Comparison of ENCODE assay signal across 9 cellular contexts in the genomic region with DNA sequence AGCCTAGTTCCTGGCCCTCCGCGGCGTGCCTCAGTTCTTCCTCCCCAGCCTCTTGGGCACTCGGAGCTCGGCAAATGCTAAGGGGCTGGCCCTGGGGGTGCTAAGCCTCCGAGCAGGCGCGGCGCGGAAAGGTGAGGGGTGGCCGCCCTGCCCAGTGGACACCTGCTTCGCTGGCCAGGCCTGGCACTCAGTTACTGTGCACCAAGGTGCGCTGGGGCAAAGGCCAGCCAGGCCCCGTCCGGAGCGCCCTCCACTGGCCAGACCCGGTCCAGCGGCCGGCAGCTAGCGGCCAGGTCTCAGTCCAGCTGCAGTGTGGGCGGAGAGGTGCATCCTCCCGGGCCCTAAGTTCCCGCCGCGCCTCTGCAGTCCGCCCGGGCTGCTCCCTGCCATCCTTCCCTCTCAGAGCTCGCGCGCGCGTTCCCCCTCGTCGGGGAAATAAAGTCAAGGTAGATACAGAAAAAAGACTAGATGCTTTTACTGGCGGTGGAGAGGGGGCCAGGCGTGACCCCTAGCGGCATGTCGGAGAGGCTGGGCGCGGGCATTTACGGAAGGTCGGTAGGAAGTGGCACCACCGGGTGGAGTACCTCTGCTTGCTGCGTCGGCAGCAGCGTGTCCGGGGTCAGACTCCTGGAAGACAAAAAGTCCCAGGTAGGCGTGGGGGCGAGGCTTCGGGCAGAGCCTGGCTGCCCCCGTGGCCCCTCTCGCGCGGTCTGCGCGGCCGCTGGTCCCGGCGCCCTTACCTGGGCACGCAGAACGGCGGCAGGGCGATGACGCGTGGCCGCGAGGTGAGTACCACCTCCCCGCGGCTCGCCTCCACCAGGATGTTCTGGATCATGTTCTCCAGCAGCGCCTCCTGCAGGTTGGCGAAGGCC. TPM values are rescaled to one million over a fixed set of nuclear protein-coding genes. Genes with fewer than 3 reads are reported as not detected.
A peak's percentile ranks its signal among the peaks of the same experiment; 100 is the strongest.
DNase-seq lines count a peak whose midpoint lies in the region; ATAC-seq and TF ChIP-seq lines count a peak whose summit lies in the region.
"Had no signal": no experiment of that assay in that cellular context is flagged by ENCODE, and none has a peak within 500 bp of the region (broad histone marks: within the 10 kb centered on the region; RNA-seq: fewer than 3 reads in every experiment).

No MANE protein-coding gene starts in this region.

- H3K4me3 Mint-ChIP-seq in progenitor cell of endocrine pancreas (ENCODE audit: low read depth), result peak overlapping the region; percentile 68
- no peak overlapping the region for H3K4me3 Mint-ChIP-seq in activated T-helper 1 cell treated with anti-CD3 and anti-CD28 coated beads, Interleukin-12 subunit alpha, Interleukin-12 subunit beta, Interleukin-2, Interleukin-4 antibody, amounts not matched to agents 30 ng/mL and 10 ng/mL and 1 ng/mL, durations not matched to agents 14 hours and 24 hours and 36 hours

- H3K36me3 Mint-ChIP-seq in progenitor cell of endocrine pancreas (ENCODE audit: insufficient read depth), result no peaks in the 10 kb centered on the region
- H3K36me3 Mint-ChIP-seq in activated T-helper 1 cell treated with anti-CD3 and anti-CD28 coated beads, Interleukin-12 subunit alpha, Interleukin-12 subunit beta, Interleukin-2, Interleukin-4 antibody, amounts not matched to agents 30 ng/mL and 10 ng/mL and 1 ng/mL, durations not matched to agents 14 hours and 24 hours and 36 hours (ENCODE audit: low read depth), result no peaks in the 10 kb centered on the region

- in situ Hi-C loops in G401 (cut with HindIII; ENCODE audit: low sequenced_read_pairs), result no loop called here

- peaks cover 63% of the 10 kb centered on the region for H3K27me3 Mint-ChIP-seq in progenitor cell of endocrine pancreas
- peaks cover 53% of the 10 kb centered on the region for H3K27me3 Mint-ChIP-seq in activated T-helper 1 cell treated with anti-CD3 and anti-CD28 coated beads, Interleukin-12 subunit alpha, Interleukin-12 subunit beta, Interleukin-2, Interleukin-4 antibody, amounts not matched to agents 30 ng/mL and 10 ng/mL and 1 ng/mL, durations not matched to agents 14 hours and 24 hours and 36 hours (ENCODE audit: insufficient read depth)

- intact Hi-C loops in activated T-helper 1 cell treated with anti-CD3 and anti-CD28 coated beads, Interleukin-12 subunit alpha, Interleukin-12 subunit beta, Interleukin-2, Interleukin-4 antibody, amounts not matched to agents 30 ng/mL and 10 ng/mL and 1 ng/mL, durations not matched to agents 14 hours and 24 hours and 36 hours (cut with micrococcal nuclease), result loop anchor here (1.0 to 5.0 kb wide), 2 partner anchors 22 to 60 kb away; a partner anchor contains a TSS

- DNase-seq in G401 (ENCODE audit: low spot score) (peak; percentile 29), NCI-H2029 (lab: John Stamatoyannopoulos, UW) (peak; percentile 76), activated T-cell treated with anti-CD3 and anti-CD28 coated beads for 48 hours (ENCODE audit: low read depth) (peak; percentile 58), fibroblast of mammary gland (ENCODE audit: low read depth) (peak; percentile 30), progenitor cell of endocrine pancreas (ENCODE audit: low spot score, unreplicated experiment) (peak; percentile 78), A172 (ENCODE audit: low spot score) (no peak)
- no peak for DNase-seq in activated T-helper 1 cell treated with anti-CD3 and anti-CD28 coated beads, Interleukin-12 subunit alpha, Interleukin-12 subunit beta, Interleukin-2, Interleukin-4 antibody, amounts not matched to agents 30 ng/mL and 10 ng/mL and 1 ng/mL, durations not matched to agents 14 hours and 24 hours and 36 hours (ENCODE audit: low spot score)

- no peak for ATAC-seq in HG02763 (IDR thresholded peaks at IDR 0.05; ENCODE audit: unreplicated experiment)

- peak overlapping the region; percentile 77 for H3K27ac Mint-ChIP-seq in progenitor cell of endocrine pancreas
- no peak overlapping the region for H3K27ac Mint-ChIP-seq in activated T-helper 1 cell treated with anti-CD3 and anti-CD28 coated beads, Interleukin-12 subunit alpha, Interleukin-12 subunit beta, Interleukin-2, Interleukin-4 antibody, amounts not matched to agents 30 ng/mL and 10 ng/mL and 1 ng/mL, durations not matched to agents 14 hours and 24 hours and 36 hours

- no peak overlapping the region for H3K4me3 ChIP-seq in fibroblast of mammary gland (ENCODE audit: control insufficient read depth, low read depth, low read length)
- H3K4me3 ChIP-seq: SK-N-MC had no signal

- H3K4me1 Mint-ChIP-seq in progenitor cell of endocrine pancreas (ENCODE audit: low read depth), result peaks cover 11% of the 10 kb centered on the region
- no peaks in the 10 kb centered on the region for H3K4me1 Mint-ChIP-seq in activated T-helper 1 cell treated with anti-CD3 and anti-CD28 coated beads, Interleukin-12 subunit alpha, Interleukin-12 subunit beta, Interleukin-2, Interleukin-4 antibody, amounts not matched to agents 30 ng/mL and 10 ng/mL and 1 ng/mL, durations not matched to agents 14 hours and 24 hours and 36 hours (ENCODE audit: low read depth)

- H3K9me3 Mint-ChIP-seq in progenitor cell of endocrine pancreas (ENCODE audit: low read depth), result no peaks in the 10 kb centered on the region
- H3K9me3 Mint-ChIP-seq in activated T-helper 1 cell treated with anti-CD3 and anti-CD28 coated beads, Interleukin-12 subunit alpha, Interleukin-12 subunit beta, Interleukin-2, Interleukin-4 antibody, amounts not matched to agents 30 ng/mL and 10 ng/mL and 1 ng/mL, durations not matched to agents 14 hours and 24 hours and 36 hours, result no peaks in the 10 kb centered on the region

- TF ChIP-seq CTCF in fibroblast of mammary gland (conservative IDR thresholded peaks at IDR 0.05; ENCODE audit: control insufficient read depth, insufficient read depth, low read depth, low read length) (peak; percentile 23), progenitor cell of endocrine pancreas (IDR thresholded peaks at IDR 0.05; ENCODE audit: unreplicated experiment) (peak; percentile 70)

RNA-seq across cellular contexts. Expression of a gene that starts 9.4 kb away (rescaled TPM):
- total RNA-seq in G401 (2014; rRNA removed; shearing (Covaris generic)), result not detected in 2 replicates
- 24.4 and 30.1 TPM in 2 replicates for total RNA-seq in progenitor cell of endocrine pancreas
- total RNA-seq in activated T-helper 1 cell treated with anti-CD3 and anti-CD28 coated beads, Interleukin-12 subunit alpha, Interleukin-12 subunit beta, Interleukin-2, Interleukin-4 antibody, amounts not matched to agents 30 ng/mL and 10 ng/mL and 1 ng/mL, durations not matched to agents 14 hours and 24 hours and 36 hours, result 0.36 TPM in 1 of 2 replicates, not detected in the other
- total RNA-seq in A172 (2014; rRNA removed; shearing (Covaris generic)), result not detected in 2 replicates

RNA-seq across cellular contexts. Expression of a gene that starts 17.6 kb away (rescaled TPM):
- total RNA-seq in G401 (2014; rRNA removed; shearing (Covaris generic)), result not detected in 2 replicates
- 13.5 and 15.6 TPM in 2 replicates for total RNA-seq in progenitor cell of endocrine pancreas
- not detected in 2 replicates for total RNA-seq in activated T-helper 1 cell treated with anti-CD3 and anti-CD28 coated beads, Interleukin-12 subunit alpha, Interleukin-12 subunit beta, Interleukin-2, Interleukin-4 antibody, amounts not matched to agents 30 ng/mL and 10 ng/mL and 1 ng/mL, durations not matched to agents 14 hours and 24 hours and 36 hours
- not detected in 2 replicates for total RNA-seq in A172 (2014; rRNA removed; shearing (Covaris generic))

RNA-seq across cellular contexts. Expression of a gene that starts 38.7 kb away (rescaled TPM):
- total RNA-seq in G401 (2014; rRNA removed; shearing (Covaris generic)), result not detected in 2 replicates
- total RNA-seq in progenitor cell of endocrine pancreas, result 0.65 and 0.67 TPM in 2 replicates
- not detected in 2 replicates for total RNA-seq in activated T-helper 1 cell treated with anti-CD3 and anti-CD28 coated beads, Interleukin-12 subunit alpha, Interleukin-12 subunit beta, Interleukin-2, Interleukin-4 antibody, amounts not matched to agents 30 ng/mL and 10 ng/mL and 1 ng/mL, durations not matched to agents 14 hours and 24 hours and 36 hours
- total RNA-seq in A172 (2014; rRNA removed; shearing (Covaris generic)), result 0.26 and 0.55 TPM in 2 replicates

RNA-seq across cellular contexts. Expression of a gene that starts 43.2 kb away (rescaled TPM):
- total RNA-seq in G401 (2014; rRNA removed; shearing (Covaris generic)), result 0.51 and 2.2 TPM in 2 replicates
- total RNA-seq in progenitor cell of endocrine pancreas, result 5.1 and 6.2 TPM in 2 replicates
- total RNA-seq in activated T-helper 1 cell treated with anti-CD3 and anti-CD28 coated beads, Interleukin-12 subunit alpha, Interleukin-12 subunit beta, Interleukin-2, Interleukin-4 antibody, amounts not matched to agents 30 ng/mL and 10 ng/mL and 1 ng/mL, durations not matched to agents 14 hours and 24 hours and 36 hours, result not detected in 2 replicates
- 0.03 and 0.57 TPM in 2 replicates for total RNA-seq in A172 (2014; rRNA removed; shearing (Covaris generic))

RNA-seq across cellular contexts. Expression of a gene that starts 58.1 kb away (rescaled TPM):
- not detected in 2 replicates for total RNA-seq in G401 (2014; rRNA removed; shearing (Covaris generic))
- total RNA-seq in progenitor cell of endocrine pancreas, result 17.3 and 24.1 TPM in 2 replicates
- total RNA-seq in activated T-helper 1 cell treated with anti-CD3 and anti-CD28 coated beads, Interleukin-12 subunit alpha, Interleukin-12 subunit beta, Interleukin-2, Interleukin-4 antibody, amounts not matched to agents 30 ng/mL and 10 ng/mL and 1 ng/mL, durations not matched to agents 14 hours and 24 hours and 36 hours, result not detected in 2 replicates
- total RNA-seq in A172 (2014; rRNA removed; shearing (Covaris generic)), result 0.03 TPM in 1 of 2 replicates, not detected in the other

Comparison
In these comparisons a context has a peak if more than half of its experiments do, and no peak if none do; other contexts are left out.
1. DNase-seq: peak in G401 (single experiment), NCI-H2029 (single experiment), activated T-cell treated with anti-CD3 and anti-CD28 coated beads for 48 hours (single experiment), fibroblast of mammary gland (single experiment) and progenitor cell of endocrine pancreas (single experiment); none in activated T-helper 1 cell treated with anti-CD3 and anti-CD28 coated beads, Interleukin-12 subunit alpha, Interleukin-12 subunit beta, Interleukin-2, Interleukin-4 antibody, amounts not matched to agents 30 ng/mL and 10 ng/mL and 1 ng/mL, durations not matched to agents 14 hours and 24 hours and 36 hours (single experiment) and A172 (single experiment).
2. RNA of a gene that starts 9.4 kb away (total RNA-seq): 24.4 to 30.1 TPM in progenitor cell of endocrine pancreas; 0.36 TPM in activated T-helper 1 cell treated with anti-CD3 and anti-CD28 coated beads, Interleukin-12 subunit alpha, Interleukin-12 subunit beta, Interleukin-2, Interleukin-4 antibody, amounts not matched to agents 30 ng/mL and 10 ng/mL and 1 ng/mL, durations not matched to agents 14 hours and 24 hours and 36 hours, not detected in G401 and not detected in A172; every median in the first group is over 10 times any median in the second.
3. RNA of a gene that starts 17.6 kb away (total RNA-seq): 13.5 to 15.6 TPM in progenitor cell of endocrine pancreas; not detected in G401, not detected in activated T-helper 1 cell treated with anti-CD3 and anti-CD28 coated beads, Interleukin-12 subunit alpha, Interleukin-12 subunit beta, Interleukin-2, Interleukin-4 antibody, amounts not matched to agents 30 ng/mL and 10 ng/mL and 1 ng/mL, durations not matched to agents 14 hours and 24 hours and 36 hours and not detected in A172; every median in the first group is over 10 times any median in the second.